7 cellular contexts compared by ENCODE assay signal in the genomic region with DNA sequence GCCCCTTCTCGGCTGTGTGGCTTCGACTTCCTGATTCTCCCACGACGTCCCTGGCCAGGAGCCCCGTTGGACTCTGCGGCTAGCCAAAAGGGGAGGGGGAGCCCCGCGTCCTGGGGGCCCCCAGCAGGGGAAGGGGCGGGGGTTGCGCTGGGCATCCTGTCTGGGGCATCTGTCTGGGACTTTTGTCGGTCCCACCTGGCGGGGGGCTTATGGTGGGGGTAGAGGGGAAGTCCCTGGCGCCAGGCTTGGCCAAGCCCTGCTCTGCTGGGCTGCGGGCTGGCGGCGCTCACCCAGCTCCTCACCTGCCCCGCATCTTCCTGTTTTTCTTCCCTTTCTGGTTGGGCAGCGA.
A peak's percentile ranks its signal among the peaks of the same experiment; 100 is the strongest.
DNase-seq lines count a peak whose midpoint lies in the region; ATAC-seq and TF ChIP-seq lines count a peak whose summit lies in the region.
"Not testable (repeated sequence)": the region's sequence is repeated elsewhere in the genome, so short reads cannot be mapped to it uniquely, and the experiment has no call there.

No MANE protein-coding gene starts in this region.

- intact Hi-C loops in stomach (cut with DNase I; ENCODE audit: low total_unique reads), result not testable (repeated sequence)

- H3K4me1 ChIP-seq in iPS-15b (ENCODE audit: control insufficient read depth, insufficient read depth, low read length); stomach: not testable (repeated sequence)

- H3K27ac Mint-ChIP-seq in central memory CD8-positive, alpha-beta T cell (ENCODE audit: low read depth); glutamatergic neuron (ENCODE audit: unreplicated experiment); nephron progenitor cell: not testable (repeated sequence)

- not testable (repeated sequence) for H3K36me3 ChIP-seq in H7 (replicated peaks; ENCODE audit: control insufficient read depth, insufficient read depth, low read length); WERI-Rb-1; iPS-15b (ENCODE audit: control insufficient read depth, insufficient read depth, low read length); stomach

- not testable (repeated sequence) for TF ChIP-seq POLR2A in stomach (IDR thresholded peaks at IDR 0.05)

- not testable (repeated sequence) for TF ChIP-seq EP300 in stomach (IDR thresholded peaks at IDR 0.05)

- TF ChIP-seq CTCF in WERI-Rb-1 (IDR thresholded peaks at IDR 0.05; ENCODE audit: low read depth, low read length); glutamatergic neuron (IDR thresholded peaks at IDR 0.05; ENCODE audit: partially characterized antibody, unreplicated experiment); nephron progenitor cell (IDR thresholded peaks at IDR 0.05); stomach (IDR thresholded peaks at IDR 0.05): not testable (repeated sequence)

- not testable (repeated sequence) for H3K36me3 Mint-ChIP-seq in central memory CD8-positive, alpha-beta T cell (ENCODE audit: insufficient read depth); glutamatergic neuron (ENCODE audit: unreplicated experiment); nephron progenitor cell (ENCODE audit: low read depth)

- peaks cover 43% of the 10 kb centered on the region for H3K27me3 Mint-ChIP-seq in central memory CD8-positive, alpha-beta T cell
- H3K27me3 Mint-ChIP-seq in glutamatergic neuron (ENCODE audit: unreplicated experiment), result not testable (repeated sequence)
- peaks cover 72% of the 10 kb centered on the region for H3K27me3 Mint-ChIP-seq in nephron progenitor cell (ENCODE audit: low read depth, poor library complexity)

- ATAC-seq in central memory CD8-positive, alpha-beta T cell (replicated peaks; ENCODE audit: extremely low read depth, poor library complexity, severe bottlenecking), result not testable (repeated sequence)

- DNase-seq in H7; WERI-Rb-1; central memory CD8-positive, alpha-beta T cell (ENCODE audit: low spot score in 2 of 2); glutamatergic neuron; nephron progenitor cell; stomach: not testable (repeated sequence)

- not testable (repeated sequence) for H3K9me3 Mint-ChIP-seq in central memory CD8-positive, alpha-beta T cell; glutamatergic neuron (ENCODE audit: unreplicated experiment); nephron progenitor cell

- peak overlapping the region; percentile 23 for H3K4me3 Mint-ChIP-seq in central memory CD8-positive, alpha-beta T cell
- H3K4me3 Mint-ChIP-seq in glutamatergic neuron (ENCODE audit: unreplicated experiment) (peak overlapping the region; percentile 20), nephron progenitor cell (peak overlapping the region; percentile 59)

- not testable (repeated sequence) for H3K9me3 ChIP-seq in WERI-Rb-1 (ENCODE audit: severe bottlenecking); iPS-15b (ENCODE audit: control insufficient read depth, insufficient read depth, low read length); stomach

- not testable (repeated sequence) for H3K9ac ChIP-seq in iPS-15b (ENCODE audit: low read depth, low read length)

- H3K27ac ChIP-seq in WERI-Rb-1, stomach: not testable (repeated sequence)

- not testable (repeated sequence) for H3K4me1 Mint-ChIP-seq in central memory CD8-positive, alpha-beta T cell; glutamatergic neuron (ENCODE audit: low read depth, unreplicated experiment); nephron progenitor cell

- H3K4me3 ChIP-seq in H7 (ENCODE audit: insufficient read depth, low read depth, low read length), result peak overlapping the region; percentile 36
- peak overlapping the region; percentile 49 for H3K4me3 ChIP-seq in WERI-Rb-1 (ENCODE audit: low read depth, low read length)
- H3K4me3 ChIP-seq in iPS-15b (ENCODE audit: low read depth, low read length), result peak overlapping the region; percentile 37
- peak overlapping the region; percentile 29 to 49 (median 35) for H3K4me3 ChIP-seq in stomach

- H3K27me3 ChIP-seq in H7 (ENCODE audit: control insufficient read depth, insufficient read depth, low read length) (peaks cover 14% of the 10 kb centered on the region), stomach (peaks cover 0 to 46% (median 14%) of the 10 kb centered on the region in 3 donors)
- H3K27me3 ChIP-seq in WERI-Rb-1 (ENCODE audit: insufficient read depth, low read depth, severe bottlenecking); iPS-15b (ENCODE audit: control insufficient read depth, insufficient read depth, low read length): not testable (repeated sequence)

- 2 to 5% (median 2%) methylated on average over 9 to 13 of the region's 18 CpGs; no CpG with 5 or more reads in 2 of the 5 donors for WGBS in stomach, 5 donors
